25 cellular contexts compared by ENCODE assay signal in genomic region chr7:87831127-87831526, GRCh38.
"Had no signal": no experiment of that assay in that cellular context is flagged by ENCODE, and none has a peak within 500 bp of the region (broad histone marks: within the 10 kb centered on the region; RNA-seq: fewer than 3 reads in every experiment).

No MANE protein-coding gene starts in this region.

- ATAC-seq: activated CD4-positive, alpha-beta T cell treated with anti-CD3 and anti-CD28 coated beads for 36 hours; activated naive CD8-positive, alpha-beta T cell treated with anti-CD3 and anti-CD28 coated beads, Interleukin-2, amount 50 U/mL, for 24 hours; activated T-cell treated with anti-CD3 and anti-CD28 coated beads, Interleukin-2, amount 50 U/mL, for 72 hours; Panc1; Right ventricle myocardium inferior had no signal

- H3K4me3 Mint-ChIP-seq: activated CD4-positive, alpha-beta memory T cell treated with anti-CD3 and anti-CD28 coated beads, Interleukin-2, amount 10 ng/mL, durations not matched to agents 7 days and 5 days; activated CD4-positive, alpha-beta T cell treated with anti-CD3 and anti-CD28 coated beads for 36 hours; activated naive CD8-positive, alpha-beta T cell treated with anti-CD3 and anti-CD28 coated beads, Interleukin-2, amount 50 U/mL, for 24 hours; activated T-cell treated with anti-CD3 and anti-CD28 coated beads, Interleukin-2, amount 50 U/mL, for 72 hours had no signal

- H3K27me3 Mint-ChIP-seq: activated CD4-positive, alpha-beta memory T cell treated with anti-CD3 and anti-CD28 coated beads, Interleukin-2, amount 10 ng/mL, durations not matched to agents 7 days and 5 days; activated CD4-positive, alpha-beta T cell treated with anti-CD3 and anti-CD28 coated beads for 36 hours; activated naive CD8-positive, alpha-beta T cell treated with anti-CD3 and anti-CD28 coated beads, Interleukin-2, amount 50 U/mL, for 24 hours had no signal

- H3K4me1 Mint-ChIP-seq: activated CD4-positive, alpha-beta memory T cell treated with anti-CD3 and anti-CD28 coated beads, Interleukin-2, amount 10 ng/mL, durations not matched to agents 7 days and 5 days; activated CD4-positive, alpha-beta T cell treated with anti-CD3 and anti-CD28 coated beads for 36 hours; activated naive CD8-positive, alpha-beta T cell treated with anti-CD3 and anti-CD28 coated beads, Interleukin-2, amount 50 U/mL, for 24 hours had no signal

- H3K27ac ChIP-seq: WERI-Rb-1 had no signal

- H3K9me3 ChIP-seq: SK-N-SH had no signal

- H3K4me2 ChIP-seq: SK-N-SH had no signal

- H3K9ac ChIP-seq: SK-N-SH had no signal

- DNase-seq: activated CD4-positive, alpha-beta memory T cell treated with anti-CD3 and anti-CD28 coated beads, Interleukin-2, amount 10 ng/mL, durations not matched to agents 7 days and 5 days; activated CD4-positive, alpha-beta T cell treated with anti-CD3 and anti-CD28 coated beads for 36 hours; activated CD4-positive, alpha-beta T cell treated with anti-CD3 and anti-CD28 coated beads, Interleukin-2, amount 50 U/mL, for 1 hour; activated gamma-delta T cell treated with Interleukin-2 at 50 U/mL for 16 hours; activated naive CD4-positive, alpha-beta T cell treated with anti-CD3 and anti-CD28 coated beads, Interleukin-2, amount 50 U/mL, for 16 hours; activated naive CD8-positive, alpha-beta T cell treated with anti-CD3 and anti-CD28 coated beads, Interleukin-2, amount 50 U/mL, for 24 hours; activated T-cell treated with anti-CD3 and anti-CD28 coated beads for 4 hours; activated T-cell treated with anti-CD3 and anti-CD28 coated beads, Interleukin-2, amount 50 U/mL, for 72 hours; cerebellar nuclear complex; Kasumi-1; NCI-H1105 treated with DMSO at 0.1 percent for 48 hours; NCI-H1436 treated with DMSO at 0.1 percent for 48 hours; NCI-H187; NCI-H2081; NCI-H510A treated with DMSO at 0.1 percent for 48 hours; NCI-H69; NK-92 treated with Interleukin-12 subunit alpha and Interleukin-12 subunit beta, amount 100 ng/mL, for 24 hours; OCI-M1; RPMI8226; SK-N-SH; T-helper 1 cell; WERI-Rb-1 had no signal

- H3K27ac Mint-ChIP-seq: activated CD4-positive, alpha-beta memory T cell treated with anti-CD3 and anti-CD28 coated beads, Interleukin-2, amount 10 ng/mL, durations not matched to agents 7 days and 5 days; activated CD4-positive, alpha-beta T cell treated with anti-CD3 and anti-CD28 coated beads for 36 hours; activated naive CD8-positive, alpha-beta T cell treated with anti-CD3 and anti-CD28 coated beads, Interleukin-2, amount 50 U/mL, for 24 hours; activated T-cell treated with anti-CD3 and anti-CD28 coated beads, Interleukin-2, amount 50 U/mL, for 72 hours; activated T-helper 2 cell treated with anti-CD3 and anti-CD28 coated beads, Interferon-gamma antibody, Interleukin-2, Interleukin-4, amounts not matched to agents 10 μg/mL and 5 μg/mL and 100 μg/mL, durations not matched to agents 14 hours and 24 hours and 36 hours had no signal
